Comparison of ENCODE assay signal across 14 cellular contexts in genomic region chr15:70505971-70506887, GRCh38.
DNase-seq lines count a peak whose midpoint lies in the region; ATAC-seq lines count a peak whose summit lies in the region.
"Had no signal": no experiment of that assay in that cellular context is flagged by ENCODE, and none has a peak within 500 bp of the region (broad histone marks: within the 10 kb centered on the region; RNA-seq: fewer than 3 reads in every experiment).

No MANE protein-coding gene starts in this region.

- H3K36me3 ChIP-seq in NT2/D1 (ENCODE audit: insufficient read depth, insufficient read length, low read length): no peaks in the 10 kb centered on the region

- no peak for DNase-seq in activated T-cell treated with anti-CD3 and anti-CD28 coated beads, Interleukin-2, amount 50 U/mL, for 72 hours
- DNase-seq in activated T-cell treated with anti-CD3 and anti-CD28 coated beads for 4 hours: no peak
- peak; percentile 73 for DNase-seq in NT2/D1 (ENCODE audit: low read depth, low spot score)
- no peak for DNase-seq in epithelial cell of prostate (ENCODE audit: low read depth, low spot score)
- DNase-seq in stimulated activated naive B cell treated with anti-CD40 and anti-IgM and Interleukin-4, amounts not matched to agents 10 μg/mL and 1 μg/mL and 100 μg/mL, for 72 hours: no peak
- no peak for DNase-seq in SIG-M5 (lab: John Stamatoyannopoulos, UW)
- DNase-seq in activated effector memory CD4-positive, alpha-beta T cell treated with anti-CD3 and anti-CD28 coated beads, Interleukin-2, amount 50 U/mL, for 16 hours: no peak
- no peak for DNase-seq in T1000 (lab: John Stamatoyannopoulos, UW)
- DNase-seq: activated CD4-positive, alpha-beta T cell treated with anti-CD3 and anti-CD28 coated beads, Interleukin-2, amount 50 U/mL, for 48 hours; erythroblast; NCI-H1694 treated with DMSO at 0.1 percent for 48 hours; stimulated activated CD4-positive, alpha-beta T cell treated with anti-CD3 and anti-CD28 coated beads, Interleukin-2, amount 100 ng/mL, for 24 hours had no signal

- H3K4me1 Mint-ChIP-seq in activated T-cell treated with anti-CD3 and anti-CD28 coated beads, Interleukin-2, amount 50 U/mL, for 72 hours (ENCODE audit: low read depth): peaks cover 86% of the 10 kb centered on the region
- H3K4me1 Mint-ChIP-seq in stimulated activated naive B cell treated with anti-CD40 and anti-IgM and Interleukin-4, amounts not matched to agents 10 μg/mL and 1 μg/mL and 100 μg/mL, for 72 hours: peaks cover 63 to 69% of the 10 kb centered on the region in 2 donors

- H3K4me3 ChIP-seq in NT2/D1 (ENCODE audit: insufficient read length, low read depth): no peak overlapping the region
- H3K4me3 ChIP-seq: K562 had no signal

- no peak overlapping the region for H3K4me3 Mint-ChIP-seq in activated T-cell treated with anti-CD3 and anti-CD28 coated beads, Interleukin-2, amount 50 U/mL, for 72 hours
- no peak overlapping the region for H3K4me3 Mint-ChIP-seq in stimulated activated naive B cell treated with anti-CD40 and anti-IgM and Interleukin-4, amounts not matched to agents 10 μg/mL and 1 μg/mL and 100 μg/mL, for 72 hours
- H3K4me3 Mint-ChIP-seq: activated naive CD4-positive, alpha-beta T cell treated with anti-CD3 and anti-CD28 coated beads for 36 hours had no signal

- no peaks in the 10 kb centered on the region for H3K27me3 ChIP-seq in NT2/D1 (ENCODE audit: insufficient read depth, insufficient read length)

- peak overlapping the region; percentile 67 for H3K27ac Mint-ChIP-seq in activated T-cell treated with anti-CD3 and anti-CD28 coated beads, Interleukin-2, amount 50 U/mL, for 72 hours
- peak overlapping the region; percentile 20 for H3K27ac Mint-ChIP-seq in stimulated activated naive B cell treated with anti-CD40 and anti-IgM and Interleukin-4, amounts not matched to agents 10 μg/mL and 1 μg/mL and 100 μg/mL, for 72 hours

- peaks cover 16% of the 10 kb centered on the region for H3K4me1 ChIP-seq in NT2/D1 (ENCODE audit: insufficient read depth, insufficient read length)

- peaks cover 13 to 20% of the 10 kb centered on the region in 2 donors for H3K36me3 Mint-ChIP-seq in activated T-cell treated with anti-CD3 and anti-CD28 coated beads, Interleukin-2, amount 50 U/mL, for 72 hours (ENCODE audit: insufficient read depth in 2 of 2)
- H3K36me3 Mint-ChIP-seq in stimulated activated naive B cell treated with anti-CD40 and anti-IgM and Interleukin-4, amounts not matched to agents 10 μg/mL and 1 μg/mL and 100 μg/mL, for 72 hours: peaks cover 12 to 13% of the 10 kb centered on the region in 2 donors

- no peaks in the 10 kb centered on the region for H3K27me3 Mint-ChIP-seq in activated T-cell treated with anti-CD3 and anti-CD28 coated beads, Interleukin-2, amount 50 U/mL, for 72 hours (ENCODE audit: low read depth)
- peaks cover 4 to 15% of the 10 kb centered on the region in 2 donors for H3K27me3 Mint-ChIP-seq in stimulated activated naive B cell treated with anti-CD40 and anti-IgM and Interleukin-4, amounts not matched to agents 10 μg/mL and 1 μg/mL and 100 μg/mL, for 72 hours

- peaks cover 15% of the 10 kb centered on the region for H3K9me3 ChIP-seq in NT2/D1 (ENCODE audit: insufficient read depth, low read length)

- peak overlapping the region; percentile 24 for H3K27ac ChIP-seq in epithelial cell of prostate

- ATAC-seq in activated T-cell treated with anti-CD3 and anti-CD28 coated beads, Interleukin-2, amount 50 U/mL, for 72 hours (replicated peaks in 1 of 2): no peak
- ATAC-seq in stimulated activated naive B cell treated with anti-CD40 and anti-IgM and Interleukin-4, amounts not matched to agents 10 μg/mL and 1 μg/mL and 100 μg/mL, for 72 hours (replicated peaks): peak; percentile 16 to 23
- ATAC-seq: K562 had no signal

- H3K9me3 Mint-ChIP-seq in activated T-cell treated with anti-CD3 and anti-CD28 coated beads, Interleukin-2, amount 50 U/mL, for 72 hours: peaks cover 5 to 6% of the 10 kb centered on the region in 2 donors
- H3K9me3 Mint-ChIP-seq in stimulated activated naive B cell treated with anti-CD40 and anti-IgM and Interleukin-4, amounts not matched to agents 10 μg/mL and 1 μg/mL and 100 μg/mL, for 72 hours: peaks cover 9 to 16% of the 10 kb centered on the region in 2 donors

- H3K9ac ChIP-seq in NT2/D1 (ENCODE audit: insufficient read length, low read depth): no peak overlapping the region

Comparison
In these comparisons a context has a peak if more than half of its experiments do, and no peak if none do; other contexts are left out.
1. ATAC-seq: peak in stimulated activated naive B cell treated with anti-CD40 and anti-IgM and Interleukin-4, amounts not matched to agents 10 μg/mL and 1 μg/mL and 100 μg/mL, for 72 hours (2 of 2); none in activated T-cell treated with anti-CD3 and anti-CD28 coated beads, Interleukin-2, amount 50 U/mL, for 72 hours (0 of 2).